In the genomic region with DNA sequence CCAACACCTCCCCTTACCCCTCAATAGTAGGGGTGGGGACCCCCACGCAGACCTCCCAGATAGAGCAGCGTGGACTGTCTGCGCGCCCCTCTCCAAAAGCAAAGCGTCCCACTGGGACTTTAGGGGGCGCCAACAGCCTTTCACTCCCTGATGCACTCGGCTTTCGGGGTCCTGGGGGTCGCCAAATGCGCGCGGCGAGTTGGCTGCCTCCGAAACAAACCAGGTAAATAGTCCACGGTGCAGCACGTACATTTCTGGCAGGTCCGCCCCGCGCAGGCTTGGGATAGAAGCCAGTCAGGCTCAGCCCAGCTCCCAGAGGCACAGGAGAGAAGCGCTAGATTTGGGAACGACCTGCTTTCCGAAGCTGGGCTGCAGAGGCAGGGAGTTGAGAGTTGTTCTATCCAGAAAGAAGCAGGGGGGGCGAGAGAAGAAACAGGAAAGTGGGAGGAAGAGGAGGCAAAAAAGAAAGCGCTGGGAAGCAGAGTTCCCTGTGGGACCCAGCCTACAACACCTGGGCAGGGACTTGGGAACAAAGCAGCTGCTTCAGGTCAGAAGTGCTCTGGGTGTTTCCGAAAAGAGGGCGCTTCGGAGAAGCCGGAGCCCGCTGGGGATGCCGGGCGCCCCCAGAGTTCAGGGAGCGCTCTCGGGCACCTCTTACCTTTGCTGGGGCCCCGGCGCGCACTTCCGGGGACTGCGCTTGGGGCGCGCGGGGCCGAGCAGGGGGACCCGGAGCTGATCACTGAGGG, we compare ENCODE assay signal across 1 cellular context.
TF ChIP-seq lines count a peak whose summit lies in the region.

No MANE protein-coding gene starts in this region.

TF ChIP-seq in HepG2, 621 proteins besides CTCF, POLR2A, EP300 and RAD21 (continued from another document):
- TF ChIP-seq NONO (IDR thresholded peaks at IDR 0.05) (no peak), NONO (CRISPR knock-in tag; conservative IDR thresholded peaks at IDR 0.05) (no peak; the same call in 1 of the 2 replicates), POGZ (CRISPR knock-in tag; IDR thresholded peaks at IDR 0.05) (no peak), CHD4 (IDR thresholded peaks at IDR 0.05; ENCODE audit: borderline replicate concordance, low read length) (no peak), RFXAP (CRISPR knock-in tag; IDR thresholded peaks at IDR 0.05; ENCODE audit: borderline replicate concordance) (no peak), DMAP1 (CRISPR knock-in tag; IDR thresholded peaks at IDR 0.05) (no peak; the same call in none of the 2 replicates), ZMYM2 (CRISPR knock-in tag; IDR thresholded peaks at IDR 0.05) (no peak), SETDB1 (CRISPR knock-in tag; IDR thresholded peaks at IDR 0.05; ENCODE audit: borderline replicate concordance) (no peak), ZNF878 (CRISPR knock-in tag; IDR thresholded peaks at IDR 0.05) (no peak; the same call in 1 of the 2 replicates), ZNF7 (CRISPR knock-in tag; IDR thresholded peaks at IDR 0.05) (no peak)
